7 cellular contexts compared by ENCODE assay signal in the genomic region with DNA sequence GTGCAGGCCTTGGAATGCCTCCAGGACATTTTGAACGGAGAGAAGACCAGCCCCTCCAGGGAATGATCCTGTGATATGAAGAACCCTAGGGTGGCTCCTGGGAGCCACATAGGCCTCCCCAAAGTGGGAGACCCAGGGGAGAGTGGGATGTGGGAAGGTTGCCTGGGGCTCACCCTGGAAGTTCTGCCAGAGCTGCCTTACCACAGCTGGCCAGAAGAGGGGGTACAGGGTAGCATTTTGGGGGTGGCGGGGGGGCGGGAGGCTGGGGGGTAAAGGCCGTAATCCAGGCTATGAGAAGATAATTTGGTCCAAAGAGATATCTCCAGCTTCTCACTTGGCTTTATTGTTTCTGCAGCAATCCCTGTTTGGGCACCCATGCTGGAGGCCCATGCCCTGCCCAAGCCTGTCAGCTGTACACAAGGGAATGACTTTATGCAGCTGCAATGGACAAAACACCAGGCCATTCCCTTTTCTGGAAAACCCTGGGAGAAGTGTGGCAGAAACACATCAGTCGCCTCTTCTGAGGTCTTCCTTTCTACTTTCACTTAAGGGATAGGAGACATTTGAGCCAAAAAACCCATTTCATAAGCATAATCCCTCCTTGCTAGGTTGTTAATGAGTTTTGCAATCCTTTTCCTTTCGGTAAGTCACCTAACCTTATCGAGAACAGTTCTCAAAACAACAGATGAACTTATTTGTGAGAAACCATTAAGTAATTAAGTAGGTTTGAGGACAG. TPM values are rescaled to one million over a fixed set of nuclear protein-coding genes. Genes with fewer than 3 reads are reported as not detected.
DNase-seq lines count a peak whose midpoint lies in the region; ATAC-seq and TF ChIP-seq lines count a peak whose summit lies in the region.
"Had no signal": no experiment of that assay in that cellular context is flagged by ENCODE, and none has a peak within 500 bp of the region (broad histone marks: within the 10 kb centered on the region; RNA-seq: fewer than 3 reads in every experiment).

No MANE protein-coding gene starts in this region.

- CTCF ChIA-PET in Calu3 (lab: Charles Lee) (interaction anchor here (0.6 to 1.2 kb wide), 2 partner anchors 87 to 103 kb away, joined by 3 read pairs; no protein-coding TSS in a partner anchor), WTC11 (lab: Charles Lee) (interaction anchor here (0.6 to 2.0 kb wide), 16 partner anchors 12 to 852 kb away, joined by 3 to 18 read pairs (median 4); partner anchors contain the start of genes MUSTN1 and STIMATE)

- no peaks in the 10 kb centered on the region for H3K27me3 ChIP-seq in kidney epithelial cell (ENCODE audit: control insufficient read depth, insufficient read depth, low read length)

- peak; percentile 14 for TF ChIP-seq CTCF in Calu3 (IDR thresholded peaks at IDR 0.05; ENCODE audit: unreplicated experiment)
- TF ChIP-seq CTCF in WTC11 (IDR thresholded peaks at IDR 0.05), result peak; percentile 45
- peak; percentile 36 for TF ChIP-seq CTCF in kidney epithelial cell (IDR thresholded peaks at IDR 0.05; ENCODE audit: insufficient read depth, low read length, poor library complexity, severe bottlenecking)

- peak; percentile 67 for ATAC-seq in WTC11
- ATAC-seq: activated T-helper 17 cell treated with anti-CD3 and anti-CD28 coated beads, Interleukin-2, amount 50 U/mL, for 72 hours had no signal

- no peak overlapping the region for H3K27ac Mint-ChIP-seq in Calu3 (ENCODE audit: unreplicated experiment)
- no peak overlapping the region for H3K27ac Mint-ChIP-seq in WTC11
- H3K27ac Mint-ChIP-seq: activated T-helper 17 cell treated with anti-CD3 and anti-CD28 coated beads, Interleukin-2, amount 50 U/mL, for 72 hours had no signal

- POLR2A ChIA-PET in WTC11 (lab: Charles Lee), result no interaction called here

- H3K27me3 Mint-ChIP-seq in Calu3 (ENCODE audit: unreplicated experiment) (no peaks in the 10 kb centered on the region), WTC11 (ENCODE audit: low read depth) (no peaks in the 10 kb centered on the region)
- H3K27me3 Mint-ChIP-seq: activated T-helper 17 cell treated with anti-CD3 and anti-CD28 coated beads, Interleukin-2, amount 50 U/mL, for 72 hours had no signal

- intact Hi-C loops in Calu3 (cut with micrococcal nuclease; ENCODE audit: unreplicated experiment), result no loop called here

- H3K36me3 Mint-ChIP-seq in Calu3 (ENCODE audit: insufficient read depth, unreplicated experiment) (no peaks in the 10 kb centered on the region), WTC11 (peaks cover 19% of the 10 kb centered on the region)

- no peaks in the 10 kb centered on the region for H3K36me3 ChIP-seq in kidney epithelial cell (ENCODE audit: control insufficient read depth, insufficient read depth, low read length)

- DNase-seq in Calu3 (no peak), WTC11 (ENCODE audit: low spot score) (peak; percentile 47), kidney epithelial cell (ENCODE audit: low read depth) (no peak), HCEC 1CT (no peak), NCI-H128 (lab: John Stamatoyannopoulos, UW; ENCODE audit: unreplicated experiment) (no peak), NOMO-1 treated with dmso at 0.1 percent for 144 hours (lab: John Stamatoyannopoulos, UW; ENCODE audit: unreplicated experiment) (no peak)

- no peak overlapping the region for H3K4me3 Mint-ChIP-seq in Calu3 (ENCODE audit: low read depth, unreplicated experiment)
- H3K4me3 Mint-ChIP-seq in WTC11, result no peak overlapping the region
- H3K4me3 Mint-ChIP-seq: activated T-helper 17 cell treated with anti-CD3 and anti-CD28 coated beads, Interleukin-2, amount 50 U/mL, for 72 hours had no signal

- H3K4me1 Mint-ChIP-seq in Calu3 (ENCODE audit: low read depth, unreplicated experiment), result no peaks in the 10 kb centered on the region
- H3K4me1 Mint-ChIP-seq in WTC11, result peaks cover 3% of the 10 kb centered on the region; the same call in 1 of the 2 replicates

- no peaks in the 10 kb centered on the region for H3K9me3 Mint-ChIP-seq in Calu3 (ENCODE audit: low read depth, unreplicated experiment)
- H3K9me3 Mint-ChIP-seq in WTC11, result no peaks in the 10 kb centered on the region
- H3K9me3 Mint-ChIP-seq: activated T-helper 17 cell treated with anti-CD3 and anti-CD28 coated beads, Interleukin-2, amount 50 U/mL, for 72 hours had no signal

- no peak overlapping the region for H3K4me3 ChIP-seq in kidney epithelial cell (ENCODE audit: low read depth, low read length)

- no TSS peak for BruUV-seq in Calu3 (replicated peaks; lab: Mats Ljungman, UMichigan)

TF ChIP-seq in WTC11, 78 proteins besides CTCF, POLR2A, EP300 and RAD21 (continues in another document):
- TF ChIP-seq NR2C2 (CRISPR knock-in tag; IDR thresholded peaks at IDR 0.05) (no peak), E2F1 (CRISPR knock-in tag; IDR thresholded peaks at IDR 0.05) (no peak), GRHL2 (CRISPR knock-in tag; IDR thresholded peaks at IDR 0.05; ENCODE audit: insufficient replicate concordance, severe bottlenecking) (no peak), ZNF121 (CRISPR knock-in tag; IDR thresholded peaks at IDR 0.05) (no peak)
- TF ChIP-seq, protein P1, sequence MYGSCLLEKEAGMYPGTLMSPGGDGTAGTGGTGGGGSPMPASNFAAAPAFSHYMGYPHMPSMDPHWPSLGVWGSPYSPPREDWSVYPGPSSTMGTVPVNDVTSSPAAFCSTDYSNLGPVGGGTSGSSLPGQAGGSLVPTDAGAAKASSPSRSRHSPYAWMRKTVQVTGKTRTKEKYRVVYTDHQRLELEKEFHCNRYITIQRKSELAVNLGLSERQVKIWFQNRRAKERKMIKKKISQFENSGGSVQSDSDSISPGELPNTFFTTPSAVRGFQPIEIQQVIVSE (CRISPR knock-in tag; IDR thresholded peaks at IDR 0.05; ENCODE audit: borderline replicate concordance), result no peak
- TF ChIP-seq, protein P2, sequence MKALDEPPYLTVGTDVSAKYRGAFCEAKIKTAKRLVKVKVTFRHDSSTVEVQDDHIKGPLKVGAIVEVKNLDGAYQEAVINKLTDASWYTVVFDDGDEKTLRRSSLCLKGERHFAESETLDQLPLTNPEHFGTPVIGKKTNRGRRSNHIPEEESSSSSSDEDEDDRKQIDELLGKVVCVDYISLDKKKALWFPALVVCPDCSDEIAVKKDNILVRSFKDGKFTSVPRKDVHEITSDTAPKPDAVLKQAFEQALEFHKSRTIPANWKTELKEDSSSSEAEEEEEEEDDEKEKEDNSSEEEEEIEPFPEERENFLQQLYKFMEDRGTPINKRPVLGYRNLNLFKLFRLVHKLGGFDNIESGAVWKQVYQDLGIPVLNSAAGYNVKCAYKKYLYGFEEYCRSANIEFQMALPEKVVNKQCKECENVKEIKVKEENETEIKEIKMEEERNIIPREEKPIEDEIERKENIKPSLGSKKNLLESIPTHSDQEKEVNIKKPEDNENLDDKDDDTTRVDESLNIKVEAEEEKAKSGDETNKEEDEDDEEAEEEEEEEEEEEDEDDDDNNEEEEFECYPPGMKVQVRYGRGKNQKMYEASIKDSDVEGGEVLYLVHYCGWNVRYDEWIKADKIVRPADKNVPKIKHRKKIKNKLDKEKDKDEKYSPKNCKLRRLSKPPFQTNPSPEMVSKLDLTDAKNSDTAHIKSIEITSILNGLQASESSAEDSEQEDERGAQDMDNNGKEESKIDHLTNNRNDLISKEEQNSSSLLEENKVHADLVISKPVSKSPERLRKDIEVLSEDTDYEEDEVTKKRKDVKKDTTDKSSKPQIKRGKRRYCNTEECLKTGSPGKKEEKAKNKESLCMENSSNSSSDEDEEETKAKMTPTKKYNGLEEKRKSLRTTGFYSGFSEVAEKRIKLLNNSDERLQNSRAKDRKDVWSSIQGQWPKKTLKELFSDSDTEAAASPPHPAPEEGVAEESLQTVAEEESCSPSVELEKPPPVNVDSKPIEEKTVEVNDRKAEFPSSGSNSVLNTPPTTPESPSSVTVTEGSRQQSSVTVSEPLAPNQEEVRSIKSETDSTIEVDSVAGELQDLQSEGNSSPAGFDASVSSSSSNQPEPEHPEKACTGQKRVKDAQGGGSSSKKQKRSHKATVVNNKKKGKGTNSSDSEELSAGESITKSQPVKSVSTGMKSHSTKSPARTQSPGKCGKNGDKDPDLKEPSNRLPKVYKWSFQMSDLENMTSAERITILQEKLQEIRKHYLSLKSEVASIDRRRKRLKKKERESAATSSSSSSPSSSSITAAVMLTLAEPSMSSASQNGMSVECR (CRISPR knock-in tag; IDR thresholded peaks at IDR 0.05; ENCODE audit: borderline replicate concordance), result no peak
- TF ChIP-seq, protein P3, sequence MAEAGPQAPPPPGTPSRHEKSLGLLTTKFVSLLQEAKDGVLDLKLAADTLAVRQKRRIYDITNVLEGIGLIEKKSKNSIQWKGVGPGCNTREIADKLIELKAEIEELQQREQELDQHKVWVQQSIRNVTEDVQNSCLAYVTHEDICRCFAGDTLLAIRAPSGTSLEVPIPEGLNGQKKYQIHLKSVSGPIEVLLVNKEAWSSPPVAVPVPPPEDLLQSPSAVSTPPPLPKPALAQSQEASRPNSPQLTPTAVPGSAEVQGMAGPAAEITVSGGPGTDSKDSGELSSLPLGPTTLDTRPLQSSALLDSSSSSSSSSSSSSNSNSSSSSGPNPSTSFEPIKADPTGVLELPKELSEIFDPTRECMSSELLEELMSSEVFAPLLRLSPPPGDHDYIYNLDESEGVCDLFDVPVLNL (CRISPR knock-in tag; IDR thresholded peaks at IDR 0.05; ENCODE audit: borderline replicate concordance, low read depth), result no peak

RNA-seq across cellular contexts. Expression of gene MUSTN1, which starts 11.0 kb away (rescaled TPM):
- total RNA-seq in Calu3 (2022) (0.66 TPM in 1 of 2 replicates, not detected in the other), WTC11 (2021) (2.7 to 4.2 TPM (median 3.3 TPM) in 3 replicates), kidney epithelial cell (not detected in 2 replicates)

RNA-seq across cellular contexts. Expression of gene ITIH4, which starts 15.4 kb away (rescaled TPM):
- total RNA-seq in Calu3 (2022) (1.6 and 3.0 TPM in 2 replicates), WTC11 (2021) (2.4 to 6.2 TPM (median 3.9 TPM) in 3 replicates), kidney epithelial cell (0.13 and 0.41 TPM in 2 replicates)

RNA-seq across cellular contexts. Expression of gene ITIH3, which starts 51.3 kb away (rescaled TPM):
- total RNA-seq in Calu3 (2022) (not detected in 2 replicates), WTC11 (2021) (0.23 to 0.37 TPM (median 0.25 TPM) in 3 replicates), kidney epithelial cell (not detected in 2 replicates)
- total RNA-seq: activated T-helper 17 cell treated with anti-CD3 and anti-CD28 coated beads, Interleukin-2, amount 50 U/mL, for 72 hours had no signal

RNA-seq across cellular contexts. Expression of gene STIMATE, which starts 51.5 kb away (rescaled TPM):
- total RNA-seq in Calu3 (2022) (11.7 and 13.3 TPM in 2 replicates), WTC11 (2021) (27.1 to 35.5 TPM (median 28.4 TPM) in 3 replicates), kidney epithelial cell (14.4 and 15.2 TPM in 2 replicates)
